Comparison of ENCODE assay signal across 11 cellular contexts in genomic region chr10:53314856-53315255, GRCh38.
A peak's percentile ranks its signal among the peaks of the same experiment; 100 is the strongest.
DNase-seq lines count a peak whose midpoint lies in the region; ATAC-seq and TF ChIP-seq lines count a peak whose summit lies in the region.
"Had no signal": no experiment of that assay in that cellular context is flagged by ENCODE, and none has a peak within 500 bp of the region (broad histone marks: within the 10 kb centered on the region; RNA-seq: fewer than 3 reads in every experiment).

No MANE protein-coding gene starts in this region.

- no peak overlapping the region for H3K18ac ChIP-seq in neuronal stem cell (ENCODE audit: low read length)

- H3K9me2 ChIP-seq in GM23338 (ENCODE audit: insufficient read depth) (no peaks in the 10 kb centered on the region), PC-3 (replicated peaks; ENCODE audit: low read length) (no peaks in the 10 kb centered on the region)

- no peak overlapping the region for H3K23ac ChIP-seq in neuronal stem cell (ENCODE audit: low read depth, low read length, poor library complexity)

- H3K9me3 ChIP-seq in PC-3 (ENCODE audit: low read length) (no peaks in the 10 kb centered on the region), neuronal stem cell (replicated peaks in 1 of 2; ENCODE audit: control insufficient read depth in 2 of 2, insufficient read depth in 1 of 2, low read depth in 1 of 2, low read length in 2 of 2) (no peaks in the 10 kb centered on the region), left ventricle myocardium inferior (replicated peaks) (no peaks in the 10 kb centered on the region), ovary (no peaks in the 10 kb centered on the region)
- H3K9me3 ChIP-seq: upper lobe of left lung had no signal

- no peak for ATAC-seq in GM23338
- peak; percentile 97 for ATAC-seq in PC-3
- no peak for ATAC-seq in HG02623 (IDR thresholded peaks at IDR 0.05; ENCODE audit: unreplicated experiment)

- H3K27me3 ChIP-seq in GM23338 (ENCODE audit: insufficient read depth) (no peaks in the 10 kb centered on the region), PC-3 (ENCODE audit: low read length) (no peaks in the 10 kb centered on the region), neuronal stem cell (ENCODE audit: control insufficient read depth in 3 of 3, insufficient read depth in 3 of 3, low read depth in 1 of 3, low read length in 3 of 3) (no peaks in the 10 kb centered on the region), left ventricle myocardium inferior (ENCODE audit: low read depth) (no peaks in the 10 kb centered on the region), ovary (no peaks in the 10 kb centered on the region)
- H3K27me3 ChIP-seq: upper lobe of left lung had no signal

- POLR2A ChIA-PET in PC-3 (lab: Charles Lee; ENCODE audit: unreplicated experiment): interaction anchor here (0.6 kb wide), 1 partner anchor 297 kb away, joined by 3 read pairs; no protein-coding TSS in a partner anchor

- H3K79me1 ChIP-seq in neuronal stem cell (ENCODE audit: low read depth, low read length): no peaks in the 10 kb centered on the region

- no peak for TF ChIP-seq EP300 in ovary (IDR thresholded peaks at IDR 0.05)

- H4K8ac ChIP-seq in neuronal stem cell (ENCODE audit: low read depth, low read length): no peak overlapping the region

- TF ChIP-seq CTCF in GM23338 (conservative IDR thresholded peaks at IDR 0.05; ENCODE audit: low read depth in 2 of 2) (no peak), PC-3 (conservative IDR thresholded peaks at IDR 0.05; ENCODE audit: low read depth, low read length) (no peak), left ventricle myocardium inferior (IDR thresholded peaks at IDR 0.05; ENCODE audit: borderline replicate concordance) (no peak), ovary (IDR thresholded peaks at IDR 0.05) (no peak)

- H4K91ac ChIP-seq in neuronal stem cell (ENCODE audit: low read depth, low read length, poor library complexity): no peak overlapping the region

- peaks cover 14% of the 10 kb centered on the region; the same call in 2 of the 3 replicates for H3K36me3 Mint-ChIP-seq in GM23338 (ENCODE audit: low read depth)

- H3K27ac ChIP-seq in GM23338 (ENCODE audit: low read depth): no peak overlapping the region
- H3K27ac ChIP-seq in PC-3 (ENCODE audit: low read length): no peak overlapping the region
- H3K27ac ChIP-seq in epithelial cell of prostate: peak overlapping the region; percentile 42
- H3K27ac ChIP-seq in neuronal stem cell (replicated peaks; ENCODE audit: low read length): no peak overlapping the region
- H3K27ac ChIP-seq in left ventricle myocardium inferior (replicated peaks): no peak overlapping the region
- H3K27ac ChIP-seq in ovary: no peak overlapping the region
- H3K27ac ChIP-seq: upper lobe of left lung had no signal

- H3K36me3 ChIP-seq in GM23338 (ENCODE audit: insufficient read depth) (no peaks in the 10 kb centered on the region), PC-3 (ENCODE audit: low read depth, low read length) (no peaks in the 10 kb centered on the region), neuronal stem cell (replicated peaks in 1 of 2; ENCODE audit: control insufficient read depth in 2 of 2, insufficient read depth in 2 of 2, low read length in 2 of 2) (no peaks in the 10 kb centered on the region), left ventricle myocardium inferior (no peaks in the 10 kb centered on the region), ovary (no peaks in the 10 kb centered on the region)
- H3K36me3 ChIP-seq: upper lobe of left lung had no signal

- no CpG with 5 or more reads among the region's 1 CpG for WGBS in neuronal stem cell (ENCODE audit: extremely low coverage in 2 of 2, insufficient read length in 2 of 2, insufficient replicate concordance in 1 of 2), 2 donors
- 29 to 42% (median 32%) methylated on average over 1 of the region's 1 CpG for WGBS in ovary, 3 donors

- peak overlapping the region; percentile 89 for H3K27ac Mint-ChIP-seq in GM23338
- H3K27ac Mint-ChIP-seq: activated T-helper 2 cell treated with anti-CD3 and anti-CD28 coated beads, Interferon-gamma antibody, Interleukin-2, Interleukin-4, amounts not matched to agents 10 μg/mL and 5 μg/mL and 100 μg/mL, durations not matched to agents 14 hours and 24 hours and 36 hours had no signal

- H3F3A ChIP-seq in GM23338 (replicated peaks; ENCODE audit: low read depth): no peaks in the 10 kb centered on the region
- H3F3A ChIP-seq in PC-3 (ENCODE audit: low read length, unreplicated experiment): no peaks in the 10 kb centered on the region

- no peak for TF ChIP-seq POLR2A in ovary (IDR thresholded peaks at IDR 0.05)

- BruUV-seq in PC-3 (replicated peaks; lab: Mats Ljungman, UMichigan): no TSS peak

- H3K4me1 ChIP-seq in GM23338 (ENCODE audit: insufficient read depth) (peaks cover 13% of the 10 kb centered on the region; the same call in 1 of the 2 replicates), PC-3 (ENCODE audit: insufficient read depth, low read length) (peaks cover 14% of the 10 kb centered on the region), neuronal stem cell (ENCODE audit: control insufficient read depth in 2 of 2, insufficient read depth in 1 of 2, low read depth in 1 of 2, low read length in 2 of 2) (peaks cover 0 to 7% of the 10 kb centered on the region in 2 donors), left ventricle myocardium inferior (no peaks in the 10 kb centered on the region), ovary (ENCODE audit: insufficient read depth) (no peaks in the 10 kb centered on the region)
- H3K4me1 ChIP-seq: upper lobe of left lung had no signal

- no peak overlapping the region for H2BK5ac ChIP-seq in neuronal stem cell (ENCODE audit: low read length)

- H3K4me3 Mint-ChIP-seq in GM23338: no peak overlapping the region

- H3K79me2 ChIP-seq in GM23338 (replicated peaks; ENCODE audit: insufficient read depth): no peaks in the 10 kb centered on the region
- no peaks in the 10 kb centered on the region for H3K79me2 ChIP-seq in PC-3 (ENCODE audit: low read length)

- no peak overlapping the region for H3K14ac ChIP-seq in neuronal stem cell (ENCODE audit: low read length)

- H3K9ac ChIP-seq in PC-3 (ENCODE audit: low read length) (no peak overlapping the region), neuronal stem cell (ENCODE audit: low read depth, low read length, poor library complexity) (no peak overlapping the region)

- H4K20me1 ChIP-seq in GM23338 (replicated peaks; ENCODE audit: insufficient read depth) (no peaks in the 10 kb centered on the region), PC-3 (ENCODE audit: low read length) (no peaks in the 10 kb centered on the region)

- H3K4ac ChIP-seq in neuronal stem cell (ENCODE audit: low read length): no peak overlapping the region

- H2AFZ ChIP-seq in GM23338 (no peak overlapping the region), PC-3 (ENCODE audit: low read length) (no peak overlapping the region), neuronal stem cell (ENCODE audit: low read length) (peak overlapping the region; percentile 31)

- CTCF ChIA-PET in PC-3 (lab: Charles Lee): interaction anchor here (0.5 to 2.4 kb wide), 10 partner anchors 104 to 1078 kb away, joined by 3 to 18 read pairs (median 5); no protein-coding TSS in a partner anchor

- H3K27me3 Mint-ChIP-seq in GM23338 (ENCODE audit: insufficient read depth, low read depth, poor library complexity): no peaks in the 10 kb centered on the region

- intact Hi-C loops in PC-3 (cut with micrococcal nuclease): loop anchor here (1.0 to 5.0 kb wide), 11 partner anchors 58 to 1088 kb away; no protein-coding TSS in a partner anchor
- intact Hi-C loops in left ventricle myocardium inferior (cut with micrococcal nuclease): no loop called here
- intact Hi-C loops in ovary (cut with DNase I): no loop called here

- H3K4me2 ChIP-seq in GM23338 (no peak overlapping the region), PC-3 (ENCODE audit: low read length) (peak overlapping the region; percentile 23), neuronal stem cell (ENCODE audit: insufficient read depth, low read length, poor library complexity, severe bottlenecking) (no peak overlapping the region)

- H3K9me3 Mint-ChIP-seq in GM23338: no peaks in the 10 kb centered on the region; the same call in 2 of the 3 replicates

- peaks cover 18% of the 10 kb centered on the region; the same call in 2 of the 3 replicates for H3K4me1 Mint-ChIP-seq in GM23338

- H2BK12ac ChIP-seq in neuronal stem cell (ENCODE audit: low read length): no peak overlapping the region

- H2AK5ac ChIP-seq in neuronal stem cell (ENCODE audit: low read depth, low read length): no peak overlapping the region

- peak; percentile 8 for DNase-seq in GM23338 (ENCODE audit: low spot score)
- DNase-seq in PC-3: peak; percentile 100
- peak; percentile 70 for DNase-seq in epithelial cell of prostate (ENCODE audit: low read depth, low spot score)
- DNase-seq in neuronal stem cell (ENCODE audit: low spot score): no peak
- DNase-seq in NCI-H524 treated with DMSO at 0.1 percent for 48 hours (lab: John Stamatoyannopoulos, UW): no peak
- no peak for DNase-seq in left ventricle myocardium inferior
- no peak for DNase-seq in ovary
- DNase-seq: NCI-H1105 treated with DMSO at 0.1 percent for 48 hours, upper lobe of left lung had no signal

- no peak overlapping the region for H2BK15ac ChIP-seq in neuronal stem cell (ENCODE audit: low read length)

- no peak overlapping the region for H3K4me3 ChIP-seq in GM23338
- H3K4me3 ChIP-seq in PC-3 (ENCODE audit: low read length): no peak overlapping the region
- H3K4me3 ChIP-seq in neuronal stem cell (ENCODE audit: low read length in 2 of 2): no peak overlapping the region
- no peak overlapping the region for H3K4me3 ChIP-seq in left ventricle myocardium inferior
- H3K4me3 ChIP-seq in ovary: no peak overlapping the region
- H3K4me3 ChIP-seq: upper lobe of left lung had no signal

- H2BK120ac ChIP-seq in neuronal stem cell (ENCODE audit: low read depth, low read length): no peak overlapping the region

TF ChIP-seq in GM23338, 12 proteins besides CTCF, POLR2A, EP300 and RAD21 (continues in another document):
- TF ChIP-seq ZNF331 (CRISPR knock-in tag; IDR thresholded peaks at IDR 0.05; ENCODE audit: low read depth): no peak
- no peak for TF ChIP-seq JUNB (IDR thresholded peaks at IDR 0.05; ENCODE audit: unreplicated experiment)

Comparison
In these comparisons a context has a peak if more than half of its experiments do, and no peak if none do; other contexts are left out.
1. DNase-seq: peak in GM23338 (single experiment), PC-3 (single experiment) and epithelial cell of prostate (single experiment); none in neuronal stem cell (single experiment), NCI-H524 treated with DMSO at 0.1 percent for 48 hours (single experiment), left ventricle myocardium inferior (single experiment) and ovary (0 of 5).